In genomic region chr13:91346848-91347211, GRCh38 we compare ENCODE assay signal across 8 cellular contexts. TPM values are rescaled to one million over a fixed set of nuclear protein-coding genes. Genes with fewer than 3 reads are reported as not detected.
DNase-seq lines count a peak whose midpoint lies in the region; ATAC-seq and TF ChIP-seq lines count a peak whose summit lies in the region.

No MANE protein-coding gene starts in this region.

- ATAC-seq in GM19455 (IDR thresholded peaks at IDR 0.05; ENCODE audit: unreplicated experiment) (peak; percentile 21), HG03460 (IDR thresholded peaks at IDR 0.05; ENCODE audit: unreplicated experiment) (peak; percentile 22), memory B cell (ENCODE audit: low read depth) (peak; percentile 29)

- H3K4me3 Mint-ChIP-seq in chondrocyte (ENCODE audit: unreplicated experiment) (peak overlapping the region; percentile 93), memory B cell (peak overlapping the region; percentile 97)

- no peak for TF ChIP-seq CTCF in chondrocyte (IDR thresholded peaks at IDR 0.05)

- no peaks in the 10 kb centered on the region for H3K9me3 Mint-ChIP-seq in chondrocyte (ENCODE audit: low read depth)
- no peaks in the 10 kb centered on the region for H3K9me3 Mint-ChIP-seq in memory B cell

- DNase-seq in D341Med (ENCODE audit: low spot score) = peak; percentile 38
- peak; percentile 8 for DNase-seq in T-helper 22 cell (ENCODE audit: low read depth)
- DNase-seq in chondrocyte (ENCODE audit: low spot score) = no peak
- DNase-seq in memory B cell (ENCODE audit: low spot score in 2 of 2) = peak in 1 of 2 donors; percentile 29
- DNase-seq in stimulated activated naive CD4-positive, alpha-beta T cell (lab: John Stamatoyannopoulos, UW) = peak; percentile 12 to 71 (median 46)
- no peak for DNase-seq in EL

- peaks cover 33% of the 10 kb centered on the region for H3K4me1 Mint-ChIP-seq in chondrocyte (ENCODE audit: low read depth)
- H3K4me1 Mint-ChIP-seq in memory B cell = peaks cover 9% of the 10 kb centered on the region

- H3K36me3 Mint-ChIP-seq in chondrocyte (ENCODE audit: low read depth) (peaks cover 2% of the 10 kb centered on the region), memory B cell (no peaks in the 10 kb centered on the region)

- H3K27ac Mint-ChIP-seq in chondrocyte (ENCODE audit: unreplicated experiment) = peak overlapping the region; percentile 77
- peak overlapping the region; percentile 90 for H3K27ac Mint-ChIP-seq in memory B cell

- H3K27me3 Mint-ChIP-seq in chondrocyte (ENCODE audit: low read depth) = peaks cover 7% of the 10 kb centered on the region
- H3K27me3 Mint-ChIP-seq in memory B cell = no peaks in the 10 kb centered on the region

RNA-seq across cellular contexts. Expression of gene MIR17HG, which starts 0.7 kb away (rescaled TPM):
- 0.74 to 2.4 TPM (median 0.82 TPM) in 3 replicates for total RNA-seq in chondrocyte

RNA-seq across cellular contexts. Expression of gene GPC5, which starts 51.6 kb away (rescaled TPM):
- 0.90 to 6.7 TPM (median 0.99 TPM) in 3 replicates for total RNA-seq in chondrocyte

Comparison
In these comparisons a context has a peak if more than half of its experiments do, and no peak if none do; other contexts are left out.
1. DNase-seq: peak in D341Med (single experiment), T-helper 22 cell (single experiment) and stimulated activated naive CD4-positive, alpha-beta T cell (6 of 6); none in chondrocyte (single experiment) and EL (single experiment).
2. Peak in every context shown above with its lines, with median percentiles within 50 percentile points of each other: ATAC-seq.